In genomic region chr11:20596629-20597129, GRCh38 we compare ENCODE assay signal across 2 cellular contexts.
TF ChIP-seq lines count a peak whose summit lies in the region.

No MANE protein-coding gene starts in this region.

TF ChIP-seq in IMR-90, 13 proteins besides CTCF, POLR2A, EP300 and RAD21:
- no peak for TF ChIP-seq SMC3 (IDR thresholded peaks at IDR 0.05; ENCODE audit: low read depth, low read length)
- TF ChIP-seq ELK1 (IDR thresholded peaks at IDR 0.05; ENCODE audit: borderline replicate concordance, low read depth, low read length), result no peak
- no peak for TF ChIP-seq RFX5 (IDR thresholded peaks at IDR 0.05; ENCODE audit: low read depth, low read length)
- TF ChIP-seq BHLHE40 (IDR thresholded peaks at IDR 0.05; ENCODE audit: low read depth, low read length), result no peak
TF ChIP-seq in IMR-90: peak in this region for 0.

TF ChIP-seq in H1, 55 proteins besides CTCF, POLR2A, EP300 and RAD21:
- TF ChIP-seq EGR1 (IDR thresholded peaks at IDR 0.05; ENCODE audit: borderline replicate concordance, low read depth, low read length) (no peak), BCL11A (IDR thresholded peaks at IDR 0.05; ENCODE audit: low read depth in 2 of 2, low read length in 2 of 2) (no peak), POLR2AphosphoS5 (IDR thresholded peaks at IDR 0.05; ENCODE audit: low read depth, low read length) (no peak), KDM5A (IDR thresholded peaks at IDR 0.05; ENCODE audit: low read length) (no peak), SP1 (IDR thresholded peaks at IDR 0.05; ENCODE audit: low read depth, low read length) (no peak), MAX (IDR thresholded peaks at IDR 0.05) (peak; percentile 93), TAF1 (IDR thresholded peaks at IDR 0.05; ENCODE audit: low read depth, low read length) (0 out of 2 replicates have a peak, but pooled peaks have one; percentile 9), E2F6 (IDR thresholded peaks at IDR 0.05) (peak; percentile 93)
TF ChIP-seq in H1: peak in this region for 3.
